ENCODE assay signal across 19 cellular contexts in the genomic region with DNA sequence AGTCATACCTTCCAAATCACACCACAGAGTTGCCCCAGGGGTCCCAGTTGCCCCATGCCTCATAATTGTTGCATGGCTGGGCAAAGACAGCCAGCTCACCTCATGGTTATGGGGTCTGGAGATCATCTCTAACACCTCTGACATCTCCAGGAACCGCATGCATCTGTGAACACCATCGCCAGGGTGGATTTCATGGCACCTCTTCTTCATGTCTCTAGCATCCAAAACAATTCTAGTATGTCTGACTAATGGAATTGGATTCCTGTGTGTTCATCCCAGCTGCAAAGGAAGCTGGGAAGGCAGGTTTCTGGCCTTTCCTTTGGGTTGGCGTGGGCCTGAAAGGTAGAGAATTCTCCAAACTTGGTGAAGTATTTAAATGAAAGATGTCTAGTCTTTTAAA.
"Had no signal": no experiment of that assay in that cellular context is flagged by ENCODE, and none has a peak within 500 bp of the region (broad histone marks: within the 10 kb centered on the region; RNA-seq: fewer than 3 reads in every experiment).

No MANE protein-coding gene starts in this region.

- H3K9me3 ChIP-seq: thyroid gland had no signal

- H3K27me3 Mint-ChIP-seq: activated CD4-positive, alpha-beta T cell treated with anti-CD3 and anti-CD28 coated beads, Interleukin-2, amount 10 ng/mL, durations not matched to agents 24 days and 14 days; activated CD8-positive, alpha-beta T cell treated with anti-CD3 and anti-CD28 coated beads for 36 hours had no signal

- H3K27me3 ChIP-seq: thyroid gland had no signal

- DNase-seq: activated CD4-positive, alpha-beta T cell treated with anti-CD3 and anti-CD28 coated beads, Interleukin-2, amount 10 ng/mL, durations not matched to agents 24 days and 14 days; activated CD8-positive, alpha-beta T cell treated with anti-CD3 and anti-CD28 coated beads for 36 hours; activated naive CD4-positive, alpha-beta T cell treated with anti-CD3 and anti-CD28 coated beads for 36 hours; activated T-cell treated with anti-CD3 and anti-CD28 coated beads, Interleukin-2, amount 50 U/mL, for 1 hour; anterior cingulate cortex; glutamatergic neuron; hippocampal formation; left ventricle myocardium inferior; mammary epithelial cell; nephron progenitor cell; occipital lobe; posterior cingulate gyrus; retina; stimulated activated CD4-positive, alpha-beta T cell treated with anti-CD3 and anti-CD28 coated beads, Interleukin-2, amount 100 ng/mL, for 24 hours; stimulated activated naive CD4-positive, alpha-beta T cell treated with Interleukin-2 at 50 U/mL for 16 hours; T-helper 1 cell; T-helper 9 cell; thyroid gland had no signal

- H3K4me3 ChIP-seq: coronary artery, left ventricle myocardium inferior, thyroid gland had no signal

- H3K27ac ChIP-seq: coronary artery, left ventricle myocardium inferior, thyroid gland had no signal

- ATAC-seq: activated CD8-positive, alpha-beta T cell treated with anti-CD3 and anti-CD28 coated beads for 36 hours had no signal

- H3K9me3 Mint-ChIP-seq: activated CD8-positive, alpha-beta T cell treated with anti-CD3 and anti-CD28 coated beads for 36 hours; activated naive CD4-positive, alpha-beta T cell treated with anti-CD3 and anti-CD28 coated beads for 36 hours had no signal

- H3K27ac Mint-ChIP-seq: activated CD4-positive, alpha-beta T cell treated with anti-CD3 and anti-CD28 coated beads, Interleukin-2, amount 10 ng/mL, durations not matched to agents 24 days and 14 days; activated CD8-positive, alpha-beta T cell treated with anti-CD3 and anti-CD28 coated beads for 36 hours; activated naive CD4-positive, alpha-beta T cell treated with anti-CD3 and anti-CD28 coated beads for 36 hours; nephron progenitor cell had no signal

- H3K4me3 Mint-ChIP-seq: activated CD4-positive, alpha-beta T cell treated with anti-CD3 and anti-CD28 coated beads, Interleukin-2, amount 10 ng/mL, durations not matched to agents 24 days and 14 days; activated CD8-positive, alpha-beta T cell treated with anti-CD3 and anti-CD28 coated beads for 36 hours; activated naive CD4-positive, alpha-beta T cell treated with anti-CD3 and anti-CD28 coated beads for 36 hours; nephron progenitor cell had no signal
